11 cellular contexts compared by ENCODE assay signal in genomic region chr3:136171097-136171542, GRCh38. TPM values are rescaled to one million over a fixed set of nuclear protein-coding genes. Genes with fewer than 3 reads are reported as not detected.
DNase-seq lines count a peak whose midpoint lies in the region; ATAC-seq, FAIRE-seq and TF ChIP-seq lines count a peak whose summit lies in the region.
"Had no signal": no experiment of that assay in that cellular context is flagged by ENCODE, and none has a peak within 500 bp of the region (broad histone marks: within the 10 kb centered on the region; RNA-seq: fewer than 3 reads in every experiment).

No MANE protein-coding gene starts in this region.

- no peaks in the 10 kb centered on the region for H3K9me3 ChIP-seq in CD4-positive, alpha-beta T cell (ENCODE audit: control insufficient read depth, low read length)
- no peaks in the 10 kb centered on the region for H3K9me3 ChIP-seq in HEK293 (ENCODE audit: control insufficient read depth, insufficient read depth, low read depth, low read length)
- no peaks in the 10 kb centered on the region for H3K9me3 ChIP-seq in prostate gland
- H3K9me3 ChIP-seq in hepatocyte (ENCODE audit: low read depth) = no peaks in the 10 kb centered on the region
- H3K9me3 ChIP-seq: colonic mucosa, stomach had no signal

- no peak for ATAC-seq in CD4-positive, alpha-beta T cell (ENCODE audit: poor library complexity)
- ATAC-seq in HG03175 (IDR thresholded peaks at IDR 0.05; ENCODE audit: unreplicated experiment) = no peak

- no peaks in the 10 kb centered on the region for H3K9me3 Mint-ChIP-seq in CD4-positive, alpha-beta T cell
- no peaks in the 10 kb centered on the region for H3K9me3 Mint-ChIP-seq in activated T-helper 1 cell treated with anti-CD3 and anti-CD28 coated beads, Interleukin-12 subunit alpha, Interleukin-12 subunit beta, Interleukin-2, Interleukin-4 antibody, amounts not matched to agents 30 ng/mL and 10 ng/mL and 1 ng/mL, durations not matched to agents 14 hours and 24 hours and 36 hours
- H3K9me3 Mint-ChIP-seq in mesothelial cell of epicardium = no peaks in the 10 kb centered on the region

- POLR2A ChIA-PET in CD4-positive, alpha-beta T cell (lab: Charles Lee) = interaction anchor here (1.2 to 2.0 kb wide), 2 partner anchors 24 to 26 kb away, joined by 4 read pairs; no protein-coding TSS in a partner anchor
- POLR2A ChIA-PET in HEK293 (lab: Yijun Ruan, JAX) = no interaction called here

- no peak overlapping the region for H3K27ac ChIP-seq in CD4-positive, alpha-beta T cell (ENCODE audit: low read depth, low read length)
- H3K27ac ChIP-seq in HEK293 (ENCODE audit: extremely low read depth, low read depth, low read length) (no peak overlapping the region), prostate gland (no peak overlapping the region), hepatocyte (no peak overlapping the region)
- H3K27ac ChIP-seq: colonic mucosa, stomach had no signal

- CTCF ChIA-PET in CD4-positive, alpha-beta T cell (lab: Charles Lee) = interaction anchor here (0.8 to 1.6 kb wide), 3 partner anchors 9 to 581 kb away, joined by 3 to 5 read pairs (median 5); no protein-coding TSS in a partner anchor
- CTCF ChIA-PET in HEK293 (lab: Yijun Ruan, JAX) = interaction anchor here (0.6 kb wide), 1 partner anchor 28 kb away, joined by 3 read pairs; no protein-coding TSS in a partner anchor

- DNase-seq in CD4-positive, alpha-beta T cell = no peak
- no peak for DNase-seq in activated T-helper 1 cell treated with anti-CD3 and anti-CD28 coated beads, Interleukin-12 subunit alpha, Interleukin-12 subunit beta, Interleukin-2, Interleukin-4 antibody, amounts not matched to agents 30 ng/mL and 10 ng/mL and 1 ng/mL, durations not matched to agents 14 hours and 24 hours and 36 hours (ENCODE audit: low spot score)
- DNase-seq in mesothelial cell of epicardium (ENCODE audit: low spot score in 2 of 2, unreplicated experiment in 2 of 2) (no peak), prostate gland (ENCODE audit: low spot score) (no peak), urothelium cell line (ENCODE audit: low spot score) (no peak), hepatocyte (ENCODE audit: low spot score) (no peak)
- DNase-seq: colonic mucosa, NCI-H1048, stomach had no signal

- peaks cover 100% of the 10 kb centered on the region for H4K20me1 ChIP-seq in hepatocyte (ENCODE audit: insufficient read depth, poor library complexity, severe bottlenecking)

- no peak overlapping the region for H3K4me2 ChIP-seq in hepatocyte

- H3K27me3 ChIP-seq in CD4-positive, alpha-beta T cell (ENCODE audit: control insufficient read depth, insufficient read depth, low read length) = no peaks in the 10 kb centered on the region
- H3K27me3 ChIP-seq in prostate gland (replicated peaks; ENCODE audit: insufficient read depth) = no peaks in the 10 kb centered on the region
- H3K27me3 ChIP-seq in hepatocyte = no peaks in the 10 kb centered on the region
- H3K27me3 ChIP-seq: colonic mucosa, stomach had no signal

- H3K4me3 Mint-ChIP-seq in CD4-positive, alpha-beta T cell = no peak overlapping the region
- no peak overlapping the region for H3K4me3 Mint-ChIP-seq in activated T-helper 1 cell treated with anti-CD3 and anti-CD28 coated beads, Interleukin-12 subunit alpha, Interleukin-12 subunit beta, Interleukin-2, Interleukin-4 antibody, amounts not matched to agents 30 ng/mL and 10 ng/mL and 1 ng/mL, durations not matched to agents 14 hours and 24 hours and 36 hours
- H3K4me3 Mint-ChIP-seq in mesothelial cell of epicardium = no peak overlapping the region

- peak overlapping the region; percentile 43 for H3K27ac Mint-ChIP-seq in CD4-positive, alpha-beta T cell
- peak overlapping the region; percentile 5 for H3K27ac Mint-ChIP-seq in activated T-helper 1 cell treated with anti-CD3 and anti-CD28 coated beads, Interleukin-12 subunit alpha, Interleukin-12 subunit beta, Interleukin-2, Interleukin-4 antibody, amounts not matched to agents 30 ng/mL and 10 ng/mL and 1 ng/mL, durations not matched to agents 14 hours and 24 hours and 36 hours
- H3K27ac Mint-ChIP-seq in mesothelial cell of epicardium = peak overlapping the region; percentile 32

- peaks cover 39% of the 10 kb centered on the region for H3K4me1 Mint-ChIP-seq in CD4-positive, alpha-beta T cell (ENCODE audit: low read depth)
- peaks cover 22% of the 10 kb centered on the region for H3K4me1 Mint-ChIP-seq in activated T-helper 1 cell treated with anti-CD3 and anti-CD28 coated beads, Interleukin-12 subunit alpha, Interleukin-12 subunit beta, Interleukin-2, Interleukin-4 antibody, amounts not matched to agents 30 ng/mL and 10 ng/mL and 1 ng/mL, durations not matched to agents 14 hours and 24 hours and 36 hours (ENCODE audit: low read depth)
- H3K4me1 Mint-ChIP-seq in mesothelial cell of epicardium = peaks cover 14% of the 10 kb centered on the region

- H2AFZ ChIP-seq in hepatocyte = no peak overlapping the region

- no peaks in the 10 kb centered on the region for H3K9me2 ChIP-seq in hepatocyte (replicated peaks; ENCODE audit: insufficient read depth)

- H3K27me3 Mint-ChIP-seq in CD4-positive, alpha-beta T cell = no peaks in the 10 kb centered on the region
- no peaks in the 10 kb centered on the region for H3K27me3 Mint-ChIP-seq in activated T-helper 1 cell treated with anti-CD3 and anti-CD28 coated beads, Interleukin-12 subunit alpha, Interleukin-12 subunit beta, Interleukin-2, Interleukin-4 antibody, amounts not matched to agents 30 ng/mL and 10 ng/mL and 1 ng/mL, durations not matched to agents 14 hours and 24 hours and 36 hours (ENCODE audit: insufficient read depth)
- H3K27me3 Mint-ChIP-seq in mesothelial cell of epicardium (ENCODE audit: low read depth) = no peaks in the 10 kb centered on the region

- no peak for TF ChIP-seq CTCF in CD4-positive, alpha-beta T cell (IDR thresholded peaks at IDR 0.05)
- TF ChIP-seq CTCF in HEK293 (tag by site-specific recombination; IDR thresholded peaks at IDR 0.05) (no peak), mesothelial cell of epicardium (IDR thresholded peaks at IDR 0.05; ENCODE audit: unreplicated experiment) (no peak), prostate gland (IDR thresholded peaks at IDR 0.05) (no peak), hepatocyte (IDR thresholded peaks at IDR 0.05; ENCODE audit: poor library complexity) (no peak)

- H3K36me3 ChIP-seq in HEK293 (ENCODE audit: control insufficient read depth in 2 of 2, insufficient read depth in 1 of 2, low read length in 2 of 2) (no peaks in the 10 kb centered on the region), prostate gland (no peaks in the 10 kb centered on the region), hepatocyte (replicated peaks; ENCODE audit: insufficient read depth, low read depth) (no peaks in the 10 kb centered on the region)
- H3K36me3 ChIP-seq: colonic mucosa, stomach had no signal

- 77% methylated on average over 1 of the region's 1 CpG for WGBS in prostate gland
- 96% methylated on average over 1 of the region's 1 CpG for WGBS in hepatocyte (ENCODE audit: low lambda C conversion rate, missing lambda C conversion rate)

- no peak for FAIRE-seq in urothelium cell line (lab: Jason Lieb, UNC)

- peaks cover 7% of the 10 kb centered on the region for H3K4me1 ChIP-seq in HEK293 (ENCODE audit: control insufficient read depth, insufficient read depth, low read length)
- no peaks in the 10 kb centered on the region for H3K4me1 ChIP-seq in prostate gland (replicated peaks)
- peaks cover 3% of the 10 kb centered on the region for H3K4me1 ChIP-seq in hepatocyte (ENCODE audit: insufficient read depth)

- peaks cover 13% of the 10 kb centered on the region for H3K36me3 Mint-ChIP-seq in CD4-positive, alpha-beta T cell (ENCODE audit: low read depth)
- H3K36me3 Mint-ChIP-seq in activated T-helper 1 cell treated with anti-CD3 and anti-CD28 coated beads, Interleukin-12 subunit alpha, Interleukin-12 subunit beta, Interleukin-2, Interleukin-4 antibody, amounts not matched to agents 30 ng/mL and 10 ng/mL and 1 ng/mL, durations not matched to agents 14 hours and 24 hours and 36 hours (ENCODE audit: low read depth) = peaks cover 6% of the 10 kb centered on the region
- H3K36me3 Mint-ChIP-seq in mesothelial cell of epicardium = no peaks in the 10 kb centered on the region

- H3K79me2 ChIP-seq in hepatocyte = peaks cover 100% of the 10 kb centered on the region

- TF ChIP-seq POLR2A in prostate gland (IDR thresholded peaks at IDR 0.05) = no peak

- intact Hi-C loops in CD4-positive, alpha-beta T cell (cut with DNase I, micrococcal nuclease) = no loop called here
- intact Hi-C loops in activated T-helper 1 cell treated with anti-CD3 and anti-CD28 coated beads, Interleukin-12 subunit alpha, Interleukin-12 subunit beta, Interleukin-2, Interleukin-4 antibody, amounts not matched to agents 30 ng/mL and 10 ng/mL and 1 ng/mL, durations not matched to agents 14 hours and 24 hours and 36 hours (cut with micrococcal nuclease) = no loop called here
- intact Hi-C loops in prostate gland (cut with DNase I) = no loop called here

- H3K4me3 ChIP-seq in HEK293 (ENCODE audit: low read depth, low read length) (no peak overlapping the region), prostate gland (no peak overlapping the region), hepatocyte (no peak overlapping the region)
- H3K4me3 ChIP-seq: colonic mucosa, stomach had no signal

TF ChIP-seq in HEK293, 187 proteins besides CTCF, POLR2A, EP300 and RAD21:
- no peak for TF ChIP-seq MEIS1 (CRISPR knock-in tag; IDR thresholded peaks at IDR 0.05; ENCODE audit: borderline replicate concordance)
- peak; percentile 43; the same call in 1 of the 2 replicates for TF ChIP-seq ZNF600 (tag by site-specific recombination; IDR thresholded peaks at IDR 0.05)
- no peak for TF ChIP-seq ZNF138 (tag by site-specific recombination; IDR thresholded peaks at IDR 0.05; ENCODE audit: borderline replicate concordance)
- TF ChIP-seq SALL2 (tag by site-specific recombination; IDR thresholded peaks at IDR 0.05; ENCODE audit: borderline replicate concordance) = no peak

RNA-seq across cellular contexts. Expression of gene MSL2, which starts 25.0 kb away (rescaled TPM):
- total RNA-seq in CD4-positive, alpha-beta T cell = 100 to 1,000 TPM; 143 to 146 TPM
- total RNA-seq in activated T-helper 1 cell treated with anti-CD3 and anti-CD28 coated beads, Interleukin-12 subunit alpha, Interleukin-12 subunit beta, Interleukin-2, Interleukin-4 antibody, amounts not matched to agents 30 ng/mL and 10 ng/mL and 1 ng/mL, durations not matched to agents 14 hours and 24 hours and 36 hours = 36.6 and 40.2 TPM in 2 replicates
- total RNA-seq in mesothelial cell of epicardium = 43.2 to 44.5 TPM (median 43.5 TPM) in 3 replicates
- 10 to 100 TPM; 25.9 to 44.2 TPM for total RNA-seq in prostate gland
- total RNA-seq in hepatocyte = 14.2 and 20.2 TPM in 2 replicates
- 3.4 and 4.5 TPM in 2 replicates for polyA plus RNA-seq in hepatocyte
